8 cellular contexts compared by ENCODE assay signal in the genomic region with DNA sequence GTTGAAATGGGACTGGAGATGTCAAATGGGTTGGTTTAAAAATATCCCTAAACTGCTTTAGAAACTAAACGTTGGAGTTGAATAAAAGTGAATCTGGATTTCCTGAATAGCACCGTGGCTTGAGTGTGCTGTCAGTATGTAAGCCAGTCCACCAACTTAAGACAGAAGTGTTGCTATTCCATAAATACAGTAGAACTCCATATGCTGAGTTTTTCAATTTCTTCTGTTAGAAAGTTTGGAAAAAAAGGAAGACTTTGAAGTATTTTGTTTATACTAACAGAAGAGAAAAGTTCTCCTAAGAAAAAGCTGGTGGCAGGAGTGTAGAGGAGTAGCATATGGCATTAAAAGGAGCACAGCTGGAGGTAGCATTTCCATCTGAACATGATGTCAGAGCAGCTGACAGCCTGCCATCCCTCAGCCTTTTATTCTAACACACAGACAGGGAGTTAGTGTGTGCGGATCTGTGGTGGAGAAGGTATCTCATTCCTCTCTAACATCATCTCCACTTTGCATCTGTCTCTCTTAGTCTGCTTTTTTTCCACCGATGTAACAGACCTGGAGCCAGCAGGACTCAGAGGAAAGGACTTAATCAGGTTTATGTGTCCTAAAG. TPM values are rescaled to one million over a fixed set of nuclear protein-coding genes. Genes with fewer than 3 reads are reported as not detected.
DNase-seq lines count a peak whose midpoint lies in the region; ATAC-seq and TF ChIP-seq lines count a peak whose summit lies in the region.

A gene (plus strand): TSS at position 449 of the 610 bp plus-strand sequence. CDS start 149 bp downstream, at position 598.

- no peaks in the 10 kb centered on the region for H3K9me3 Mint-ChIP-seq in WTC11

- H3K36me3 ChIP-seq in ES-I3 (ENCODE audit: insufficient read depth, low read length) (no peaks in the 10 kb centered on the region), neuron (ENCODE audit: insufficient read depth, low read length) (peaks cover 19% of the 10 kb centered on the region)

- CTCF ChIA-PET in WTC11 (lab: Charles Lee), result interaction anchor here (1.2 kb wide), 1 partner anchor 15 kb away, joined by 3 read pairs; no protein-coding TSS in a partner anchor

- H3K4me1 Mint-ChIP-seq in WTC11, result peaks cover 16% of the 10 kb centered on the region

- H3K4me1 ChIP-seq in ES-I3 (ENCODE audit: insufficient read depth, low read length) (peaks cover 28% of the 10 kb centered on the region; the same call in 1 of the 2 replicates), neuron (ENCODE audit: insufficient read depth, low read length) (peaks cover 48% of the 10 kb centered on the region)

- peaks cover 13% of the 10 kb centered on the region for H3K27me3 Mint-ChIP-seq in WTC11 (ENCODE audit: low read depth)

- POLR2A ChIA-PET in WTC11 (lab: Charles Lee), result no interaction called here

- TF ChIP-seq CTCF in WTC11 (IDR thresholded peaks at IDR 0.05), result no peak

- H3K27ac Mint-ChIP-seq in WTC11, result no peak within 1 kb of the TSS

- no peak for ATAC-seq in WTC11
- ATAC-seq in GM18907 (IDR thresholded peaks at IDR 0.05; ENCODE audit: unreplicated experiment), result no peak
- no peak for ATAC-seq in HG03135 (IDR thresholded peaks at IDR 0.05; ENCODE audit: unreplicated experiment)

- H3K27me3 ChIP-seq in neuron (ENCODE audit: insufficient read depth, low read length), result no peaks in the 10 kb centered on the region

- peak within 1 kb of the TSS; percentile 89 for H3K4me3 ChIP-seq in neuron (ENCODE audit: low read length)

- DNase-seq in NCI-H1694 treated with DMSO at 0.1 percent for 48 hours (lab: John Stamatoyannopoulos, UW) (peak; percentile 99), WTC11 (ENCODE audit: low spot score) (no peak), globus pallidus (ENCODE audit: low spot score) (peak; percentile 80), GOT3 (lab: John Stamatoyannopoulos, UW) (no peak)

- H3K9ac ChIP-seq in ES-I3 (ENCODE audit: low read depth, low read length), result peak within 1 kb of the TSS; percentile 91

- H2AFZ ChIP-seq in neuron (ENCODE audit: low read depth, low read length), result no peak within 1 kb of the TSS

- H3K36me3 Mint-ChIP-seq in WTC11, result peaks cover 6% of the 10 kb centered on the region

- no peaks in the 10 kb centered on the region for H3K9me3 ChIP-seq in ES-I3 (ENCODE audit: control insufficient read depth, insufficient read depth, low read length)
- H3K9me3 ChIP-seq in neuron (ENCODE audit: low read length), result no peaks in the 10 kb centered on the region

- peak within 1 kb of the TSS; percentile 90 for H3K4me3 Mint-ChIP-seq in WTC11

TF ChIP-seq in WTC11, 78 proteins besides CTCF, POLR2A, EP300 and RAD21:
- TF ChIP-seq, protein P1, sequence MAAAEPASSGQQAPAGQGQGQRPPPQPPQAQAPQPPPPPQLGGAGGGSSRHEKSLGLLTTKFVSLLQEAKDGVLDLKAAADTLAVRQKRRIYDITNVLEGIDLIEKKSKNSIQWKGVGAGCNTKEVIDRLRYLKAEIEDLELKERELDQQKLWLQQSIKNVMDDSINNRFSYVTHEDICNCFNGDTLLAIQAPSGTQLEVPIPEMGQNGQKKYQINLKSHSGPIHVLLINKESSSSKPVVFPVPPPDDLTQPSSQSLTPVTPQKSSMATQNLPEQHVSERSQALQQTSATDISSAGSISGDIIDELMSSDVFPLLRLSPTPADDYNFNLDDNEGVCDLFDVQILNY (CRISPR knock-in tag; IDR thresholded peaks at IDR 0.05), result no peak
- TF ChIP-seq NFYB (CRISPR knock-in tag; conservative IDR thresholded peaks at IDR 0.05; ENCODE audit: low read depth) (no peak), ESRRA (CRISPR knock-in tag; IDR thresholded peaks at IDR 0.05; ENCODE audit: borderline replicate concordance) (no peak), ATF1 (CRISPR knock-in tag; IDR thresholded peaks at IDR 0.05) (no peak), CREB1 (CRISPR knock-in tag; IDR thresholded peaks at IDR 0.05) (no peak)

RNA-seq across cellular contexts. Expression of the gene that starts here (rescaled TPM):
- total RNA-seq in WTC11 (2021), result 16.0 to 18.5 TPM (median 17.7 TPM) in 3 replicates

Comparison
In these comparisons a context has a peak if more than half of its experiments do, and no peak if none do; other contexts are left out.
1. DNase-seq: peak in NCI-H1694 treated with DMSO at 0.1 percent for 48 hours (single experiment) and globus pallidus (single experiment); none in WTC11 (single experiment) and GOT3 (single experiment).